ENCODE assay signal across 1 cellular context in the genomic region with DNA sequence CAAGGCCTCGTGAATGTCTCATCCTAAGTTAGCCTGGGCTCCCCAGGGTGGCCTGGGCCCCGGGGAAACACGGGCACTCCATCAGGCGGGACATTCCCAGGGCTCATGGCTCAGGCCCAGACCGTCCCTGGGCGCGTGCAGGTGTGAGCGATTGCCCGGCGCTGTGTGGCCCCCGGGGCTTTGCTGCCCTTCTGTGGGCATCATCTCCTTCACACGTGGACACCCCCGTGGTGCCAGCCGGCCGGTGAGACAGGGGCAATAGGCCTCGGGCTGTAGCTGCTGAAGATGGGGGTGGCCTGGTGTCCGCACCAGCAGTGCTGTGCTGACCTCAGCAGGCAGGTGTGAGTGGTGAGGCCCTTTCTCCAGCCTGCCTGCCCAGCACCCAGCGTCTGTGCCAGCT.
TF ChIP-seq lines count a peak whose summit lies in the region.

No MANE protein-coding gene starts in this region.

TF ChIP-seq in HCT116, 20 proteins besides CTCF, POLR2A, EP300 and RAD21 (continued from another document):
- TF ChIP-seq, protein P1, sequence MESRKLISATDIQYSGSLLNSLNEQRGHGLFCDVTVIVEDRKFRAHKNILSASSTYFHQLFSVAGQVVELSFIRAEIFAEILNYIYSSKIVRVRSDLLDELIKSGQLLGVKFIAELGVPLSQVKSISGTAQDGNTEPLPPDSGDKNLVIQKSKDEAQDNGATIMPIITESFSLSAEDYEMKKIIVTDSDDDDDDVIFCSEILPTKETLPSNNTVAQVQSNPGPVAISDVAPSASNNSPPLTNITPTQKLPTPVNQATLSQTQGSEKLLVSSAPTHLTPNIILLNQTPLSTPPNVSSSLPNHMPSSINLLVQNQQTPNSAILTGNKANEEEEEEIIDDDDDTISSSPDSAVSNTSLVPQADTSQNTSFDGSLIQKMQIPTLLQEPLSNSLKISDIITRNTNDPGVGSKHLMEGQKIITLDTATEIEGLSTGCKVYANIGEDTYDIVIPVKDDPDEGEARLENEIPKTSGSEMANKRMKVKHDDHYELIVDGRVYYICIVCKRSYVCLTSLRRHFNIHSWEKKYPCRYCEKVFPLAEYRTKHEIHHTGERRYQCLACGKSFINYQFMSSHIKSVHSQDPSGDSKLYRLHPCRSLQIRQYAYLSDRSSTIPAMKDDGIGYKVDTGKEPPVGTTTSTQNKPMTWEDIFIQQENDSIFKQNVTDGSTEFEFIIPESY (IDR thresholded peaks at IDR 0.05; ENCODE audit: extremely low read depth, insufficient replicate concordance, low read length): no peak
- no peak for TF ChIP-seq SIN3A (IDR thresholded peaks at IDR 0.05; ENCODE audit: low read depth)
